ENCODE assay signal across 8 cellular contexts in the genomic region with DNA sequence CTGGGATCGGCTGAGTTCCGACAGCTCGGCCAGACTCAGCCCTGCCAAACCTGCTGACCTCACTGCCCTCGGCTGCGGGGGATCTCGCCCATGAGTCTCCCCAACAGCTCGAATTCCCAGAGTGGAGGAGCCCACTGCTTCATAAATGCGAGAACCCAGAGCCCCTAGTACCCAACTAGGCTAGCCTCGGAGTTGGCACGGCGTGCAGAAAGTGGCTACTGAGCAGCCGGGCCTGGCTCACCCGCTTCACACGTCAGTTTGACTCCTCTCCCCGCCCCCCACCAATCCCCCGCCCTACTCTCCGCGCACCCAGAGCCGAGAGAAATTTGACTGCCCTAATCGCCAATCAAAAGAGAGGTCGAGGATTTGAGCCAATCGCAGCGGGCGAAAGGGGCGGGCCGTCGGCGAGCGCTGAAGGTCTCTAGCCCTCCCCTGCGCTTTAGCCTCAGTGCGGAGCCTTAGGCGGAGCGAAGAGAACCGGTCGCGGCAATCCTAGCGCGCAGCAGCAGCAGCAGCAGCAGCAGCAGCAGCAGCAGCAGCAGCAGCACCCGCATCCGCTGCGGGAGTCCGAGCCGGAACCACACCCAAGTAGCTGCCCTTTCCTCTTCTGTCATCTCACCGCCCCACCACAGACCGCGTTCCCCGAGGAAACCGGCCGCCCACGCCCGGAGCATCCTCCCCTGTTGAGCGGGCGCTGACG. TPM values are rescaled to one million over a fixed set of nuclear protein-coding genes. Genes with fewer than 3 reads are reported as not detected.
DNase-seq lines count a peak whose midpoint lies in the region; ATAC-seq, FAIRE-seq and TF ChIP-seq lines count a peak whose summit lies in the region.

A gene (plus strand): TSS at position 448 of the 700 bp plus-strand sequence. CDS start 264 bp downstream, outside the sequence.

- peak within 1 kb of the TSS; percentile 72 to 97 for H3K4me3 ChIP-seq in kidney (ENCODE audit: low read length in 2 of 2)

- intact Hi-C loops in kidney (cut with DNase I), result no loop called here

- no peak for TF ChIP-seq CTCF in kidney (IDR thresholded peaks at IDR 0.05; ENCODE audit: borderline replicate concordance, extremely low read depth, insufficient read depth)

- no peaks in the 10 kb centered on the region for H3K4me1 ChIP-seq in kidney (ENCODE audit: control insufficient read depth in 1 of 2, insufficient read depth in 1 of 2, low read depth in 1 of 2, low read length in 2 of 2)

- DNase-seq in AG20443 (ENCODE audit: low spot score), result peak; percentile 97
- DNase-seq in NCI-H510A (lab: John Stamatoyannopoulos, UW), result peak; percentile 94
- peak; percentile 96 for DNase-seq in activated CD4-positive, alpha-beta T cell treated with anti-CD3 and anti-CD28 coated beads for 1 hour
- peak; percentile 98 for DNase-seq in cerebellum (ENCODE audit: low spot score)
- peak; percentile 99 for DNase-seq in kidney
- DNase-seq in stimulated activated CD4-positive, alpha-beta T cell treated with anti-CD3 and anti-CD28 coated beads, Interleukin-15, amount 100 ng/mL, for 24 hours, result peak; percentile 96

- peaks cover 0 to 6% of the 10 kb centered on the region in 2 donors for H3K36me3 ChIP-seq in kidney (ENCODE audit: control insufficient read depth in 1 of 2, insufficient read depth in 2 of 2, low read length in 2 of 2)

- peak; percentile 53 for FAIRE-seq in kidney (lab: Jason Lieb, UNC)

- H3K9me3 ChIP-seq in kidney (ENCODE audit: control insufficient read depth in 1 of 2, low read length in 2 of 2), result no peaks in the 10 kb centered on the region

- ATAC-seq in HG03432 (IDR thresholded peaks at IDR 0.05; ENCODE audit: unreplicated experiment), result peak; percentile 81

- peak within 1 kb of the TSS; percentile 78 to 89 for H3K9ac ChIP-seq in kidney (ENCODE audit: low read length in 2 of 2)

- peak; percentile 100 for TF ChIP-seq POLR2A in GM19099 (IDR thresholded peaks at IDR 0.05; ENCODE audit: extremely low read depth, insufficient read length, low read depth)

- H3K27ac ChIP-seq in kidney (ENCODE audit: low read depth in 2 of 2, low read length in 2 of 2), result peak within 1 kb of the TSS; percentile 96 to 99

RNA-seq across cellular contexts. Expression of the gene that starts here (rescaled TPM):
- total RNA-seq in cerebellum, result 145 TPM
- 230 TPM for total RNA-seq in kidney
- 196 TPM for polyA plus RNA-seq in kidney (ENCODE audit: insufficient read depth, low read depth, low replicate concordance)

Comparison
In these comparisons a context has a peak if more than half of its experiments do, and no peak if none do; other contexts are left out.
1. Peak in every context shown above with its lines: DNase-seq, ATAC-seq, H3K4me3 ChIP-seq and H3K27ac ChIP-seq.